In the genomic region with DNA sequence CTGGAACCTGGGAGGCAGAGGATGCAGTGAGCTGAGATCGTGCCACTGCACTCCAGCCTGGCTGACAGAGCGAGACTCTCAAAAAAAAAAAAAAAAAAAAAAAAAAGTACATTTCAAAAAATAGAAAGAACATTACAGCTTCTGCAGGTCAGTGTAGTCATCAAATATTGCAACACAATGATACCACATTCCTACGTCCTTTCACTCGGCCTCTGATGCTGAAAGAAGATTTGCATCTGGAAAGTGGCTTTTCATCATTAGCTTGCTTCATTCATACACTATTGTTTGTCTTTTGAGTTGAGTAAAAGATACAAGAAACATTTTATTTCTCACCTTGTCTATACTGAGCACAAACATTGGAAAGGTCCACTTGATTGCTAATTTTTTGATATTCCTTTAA, we compare ENCODE assay signal across 30 cellular contexts. TPM values are rescaled to one million over a fixed set of nuclear protein-coding genes. Genes with fewer than 3 reads are reported as not detected.
DNase-seq lines count a peak whose midpoint lies in the region; ATAC-seq and TF ChIP-seq lines count a peak whose summit lies in the region.
"Had no signal": no experiment of that assay in that cellular context is flagged by ENCODE, and none has a peak within 500 bp of the region (broad histone marks: within the 10 kb centered on the region; RNA-seq: fewer than 3 reads in every experiment).

No MANE protein-coding gene starts in this region.

- no peak overlapping the region for H3K27ac ChIP-seq in breast epithelium
- H3K27ac ChIP-seq: A549, adrenal gland, colonic mucosa, gastrocnemius medialis, KMS-11, neural progenitor cell, sigmoid colon, SJCRH30, thoracic aorta had no signal

- TF ChIP-seq CTCF in MCF 10A (IDR thresholded peaks at IDR 0.05; ENCODE audit: unreplicated experiment) (no peak), breast epithelium (IDR thresholded peaks at IDR 0.05) (no peak), fibroblast of pulmonary artery (IDR thresholded peaks at IDR 0.05; ENCODE audit: low read length, missing control alignments) (no peak)

- POLR2A ChIA-PET in MCF 10A (lab: Yijun Ruan, JAX), result interaction anchor here (0.6 to 1.0 kb wide), 3 partner anchors 60 to 231 kb away, joined by 3 to 6 read pairs (median 3); partner anchors contain the start of gene CPLANE1

- no peaks in the 10 kb centered on the region for H3K27me3 ChIP-seq in breast epithelium
- H3K27me3 ChIP-seq: adrenal gland, colonic mucosa, gastrocnemius medialis, neural progenitor cell, sigmoid colon, SJCRH30 had no signal

- H3K27me3 Mint-ChIP-seq in MCF 10A (ENCODE audit: insufficient read depth, unreplicated experiment), result no peaks in the 10 kb centered on the region
- H3K27me3 Mint-ChIP-seq: activated B cell treated with CpG ODN at 0.5 μM for 24 hours; memory B cell; stimulated activated naive CD8-positive, alpha-beta T cell treated with anti-CD3 and anti-CD28 coated beads, Interleukin-15, Interleukin-2, amounts not matched to agents 100 ng/mL and 50 ng/mL, for 24 hours had no signal

- no peak overlapping the region for H3K4me3 ChIP-seq in breast epithelium
- H3K4me3 ChIP-seq in fibroblast of pulmonary artery (replicated peaks; ENCODE audit: low read depth, low read length), result no peak overlapping the region
- H3K4me3 ChIP-seq: A549, adrenal gland, colonic mucosa, gastrocnemius medialis, neural progenitor cell, sigmoid colon, SJCRH30, thoracic aorta had no signal

- H3K4me1 ChIP-seq in breast epithelium, result no peaks in the 10 kb centered on the region
- H3K4me1 ChIP-seq: A549, adrenal gland, colonic mucosa, gastrocnemius medialis, neural progenitor cell, sigmoid colon, SJCRH30 had no signal

- BruUV-seq in MCF 10A (replicated peaks; lab: Mats Ljungman, UMichigan), result no TSS peak

- no peaks in the 10 kb centered on the region for H3K4me1 Mint-ChIP-seq in MCF 10A (ENCODE audit: insufficient read depth, unreplicated experiment)
- H3K4me1 Mint-ChIP-seq: activated B cell treated with CpG ODN at 0.5 μM for 24 hours, immature natural killer cell, memory B cell, neural progenitor cell had no signal

- H3K9me3 ChIP-seq in breast epithelium, result no peaks in the 10 kb centered on the region
- H3K9me3 ChIP-seq: A549, adrenal gland, colonic mucosa, gastrocnemius medialis, sigmoid colon, SJCRH30, thoracic aorta had no signal

- no peak overlapping the region for H3K27ac Mint-ChIP-seq in MCF 10A (ENCODE audit: low read depth, unreplicated experiment)
- H3K27ac Mint-ChIP-seq: activated B cell treated with CpG ODN at 0.5 μM for 24 hours; immature natural killer cell; memory B cell; neural progenitor cell; stimulated activated naive CD8-positive, alpha-beta T cell treated with anti-CD3 and anti-CD28 coated beads, Interleukin-15, Interleukin-2, amounts not matched to agents 100 ng/mL and 50 ng/mL, for 24 hours had no signal

- no peak for TF ChIP-seq POLR2A in breast epithelium (IDR thresholded peaks at IDR 0.05)

- CTCF ChIA-PET in MCF 10A (lab: Yijun Ruan, JAX), result interaction anchor here (0.6 to 0.8 kb wide), 3 partner anchors 19 to 90 kb away, joined by 3 read pairs; no protein-coding TSS in a partner anchor

- no peak overlapping the region for H3K4me3 Mint-ChIP-seq in MCF 10A (ENCODE audit: unreplicated experiment)
- H3K4me3 Mint-ChIP-seq: activated B cell treated with CpG ODN at 0.5 μM for 24 hours; immature natural killer cell; memory B cell; neural progenitor cell; stimulated activated naive CD8-positive, alpha-beta T cell treated with anti-CD3 and anti-CD28 coated beads, Interleukin-15, Interleukin-2, amounts not matched to agents 100 ng/mL and 50 ng/mL, for 24 hours had no signal

- no peaks in the 10 kb centered on the region for H3K9me3 Mint-ChIP-seq in MCF 10A (ENCODE audit: unreplicated experiment)
- H3K9me3 Mint-ChIP-seq: activated B cell treated with CpG ODN at 0.5 μM for 24 hours; immature natural killer cell; memory B cell; neural progenitor cell; stimulated activated naive CD8-positive, alpha-beta T cell treated with anti-CD3 and anti-CD28 coated beads, Interleukin-15, Interleukin-2, amounts not matched to agents 100 ng/mL and 50 ng/mL, for 24 hours had no signal

- intact Hi-C loops in MCF 10A (cut with micrococcal nuclease), result no loop called here
- intact Hi-C loops in breast epithelium (cut with DNase I; ENCODE audit: low total_unique reads), result no loop called here

- peaks cover 8% of the 10 kb centered on the region for H3K36me3 ChIP-seq in breast epithelium

- no peak for ATAC-seq in HG03442 (IDR thresholded peaks at IDR 0.05; ENCODE audit: unreplicated experiment)
- ATAC-seq: A549, gastrocnemius medialis, HCT116 had no signal

- peaks cover 96% of the 10 kb centered on the region for H3K36me3 Mint-ChIP-seq in MCF 10A (ENCODE audit: insufficient read depth, unreplicated experiment)

- peak; percentile 45 for DNase-seq in MCF 10A (ENCODE audit: unreplicated experiment)
- no peak for DNase-seq in breast epithelium (ENCODE audit: low spot score in 2 of 2)
- DNase-seq in MV-4-11 (lab: John Stamatoyannopoulos, UW), result peak; percentile 61
- DNase-seq in fibroblast of pulmonary artery (ENCODE audit: low read depth), result peak; percentile 49
- DNase-seq in NCI-H526 treated with DMSO at 0.1 percent for 48 hours (lab: John Stamatoyannopoulos, UW), result no peak
- no peak for DNase-seq in UCSD-AML1 (lab: John Stamatoyannopoulos, UW; ENCODE audit: unreplicated experiment)
- no peak for DNase-seq in cerebellar nuclear complex (lab: John Stamatoyannopoulos, UW)
- DNase-seq: activated B cell treated with CpG ODN at 0.5 μM for 24 hours; activated CD4-positive, alpha-beta T cell treated with anti-CD3 and anti-CD28 coated beads, Interleukin-2, amount 50 U/mL, for 4 hours; activated naive CD4-positive, alpha-beta T cell treated with Interleukin-2 at 50 U/mL for 16 hours; adrenal gland; colonic mucosa; effector memory CD4-positive, alpha-beta T cell; gastrocnemius medialis; hypothalamus; immature natural killer cell; NCI-H1092; NCI-H187; NCI-H69; posterior cingulate gyrus; sigmoid colon; SJCRH30 had no signal

RNA-seq across cellular contexts. Expression of gene CPLANE1, which starts 59.6 kb away (rescaled TPM):
- 23.6 and 25.1 TPM in 2 replicates for total RNA-seq in MCF 10A (2022)
- 10 to 100 TPM; 31.0 to 55.5 (median 31.5) TPM for total RNA-seq in breast epithelium

Comparison
In these comparisons a context has a peak if more than half of its experiments do, and no peak if none do; other contexts are left out.
1. DNase-seq: peak in MCF 10A (single experiment), MV-4-11 (single experiment) and fibroblast of pulmonary artery (single experiment); none in breast epithelium (0 of 2), NCI-H526 treated with DMSO at 0.1 percent for 48 hours (single experiment), UCSD-AML1 (single experiment) and cerebellar nuclear complex (0 of 2).